Comparison of ENCODE assay signal across 15 cellular contexts in genomic region chr16:49366669-49367068, GRCh38. TPM values are rescaled to one million over a fixed set of nuclear protein-coding genes. Genes with fewer than 3 reads are reported as not detected.
DNase-seq lines count a peak whose midpoint lies in the region; ATAC-seq and TF ChIP-seq lines count a peak whose summit lies in the region.
"Had no signal": no experiment of that assay in that cellular context is flagged by ENCODE, and none has a peak within 500 bp of the region (broad histone marks: within the 10 kb centered on the region; RNA-seq: fewer than 3 reads in every experiment).

No MANE protein-coding gene starts in this region.

- ATAC-seq in GM18505 (IDR thresholded peaks at IDR 0.05; ENCODE audit: unreplicated experiment) (peak; percentile 63), GM21528 (IDR thresholded peaks at IDR 0.05; ENCODE audit: low FRiP score, unreplicated experiment) (peak; percentile 62), HG03135 (IDR thresholded peaks at IDR 0.05; ENCODE audit: unreplicated experiment) (peak; percentile 50), SK-N-SH treated with all-trans-retinoic acid at 6 μM for 48 hours (no peak)
- no peak for ATAC-seq in activated T-cell treated with anti-CD3 and anti-CD28 coated beads, Interleukin-2, amount 50 U/mL, for 4 hours
- ATAC-seq: esophagus mucosa had no signal

- WGBS in mammary epithelial cell (ENCODE audit: low coverage, missing lambda C conversion rate), result 22% methylated on average over 3 of the region's 3 CpGs

- H4K20me1 ChIP-seq in mammary epithelial cell (ENCODE audit: insufficient read depth, low read length), result no peaks in the 10 kb centered on the region

- no peaks in the 10 kb centered on the region for H3K27me3 Mint-ChIP-seq in activated T-cell treated with anti-CD3 and anti-CD28 coated beads, Interleukin-2, amount 50 U/mL, for 4 hours (ENCODE audit: low read depth)

- H3K4me2 ChIP-seq in mammary epithelial cell (ENCODE audit: insufficient read depth, low read depth, low read length), result no peak overlapping the region

- no peaks in the 10 kb centered on the region for H3K27me3 ChIP-seq in mammary epithelial cell (ENCODE audit: insufficient read depth, low read length)

- CTCF ChIA-PET in mammary epithelial cell (lab: Charles Lee; ENCODE audit: low non-redundant PET), result no interaction called here

- BruUV-seq in mammary epithelial cell (replicated peaks; lab: Mats Ljungman, UMichigan), result no TSS peak

- H3K9me3 ChIP-seq in mammary epithelial cell (replicated peaks; ENCODE audit: insufficient read depth, low read length), result no peaks in the 10 kb centered on the region

- H3K4me1 ChIP-seq in mammary epithelial cell (ENCODE audit: insufficient read depth, low read length), result no peaks in the 10 kb centered on the region

- intact Hi-C loops in mammary epithelial cell (cut with micrococcal nuclease), result no loop called here

- no peak overlapping the region for H2AFZ ChIP-seq in mammary epithelial cell (ENCODE audit: low read depth, low read length)
- H2AFZ ChIP-seq: GM23248 had no signal

- H3K27ac ChIP-seq in mammary epithelial cell (ENCODE audit: insufficient read depth, low read depth, low read length), result no peak overlapping the region
- H3K27ac ChIP-seq: GM23248 had no signal

- no peak overlapping the region for H3K4me3 Mint-ChIP-seq in activated T-cell treated with anti-CD3 and anti-CD28 coated beads, Interleukin-2, amount 50 U/mL, for 4 hours
- H3K4me3 Mint-ChIP-seq: immature natural killer cell, nephron progenitor cell had no signal

- H3K36me3 Mint-ChIP-seq in activated T-cell treated with anti-CD3 and anti-CD28 coated beads, Interleukin-2, amount 50 U/mL, for 4 hours (ENCODE audit: insufficient read depth), result no peaks in the 10 kb centered on the region
- H3K36me3 Mint-ChIP-seq: immature natural killer cell had no signal

- no peak overlapping the region for H3K9ac ChIP-seq in mammary epithelial cell (ENCODE audit: insufficient read depth, low read length)
- H3K9ac ChIP-seq: GM23248 had no signal

- no peak for TF ChIP-seq POLR2A in GM18505 (IDR thresholded peaks at IDR 0.05; ENCODE audit: borderline replicate concordance, extremely low read depth, insufficient read depth, insufficient read length)

- dilution Hi-C loops in mammary epithelial cell (cut with HindIII; ENCODE audit: low sequenced_read_pairs), result no loop called here

- no peaks in the 10 kb centered on the region for H3K4me1 Mint-ChIP-seq in activated T-cell treated with anti-CD3 and anti-CD28 coated beads, Interleukin-2, amount 50 U/mL, for 4 hours (ENCODE audit: low read depth)
- H3K4me1 Mint-ChIP-seq: immature natural killer cell, nephron progenitor cell had no signal

- no peak for TF ChIP-seq CTCF in mammary epithelial cell (conservative IDR thresholded peaks at IDR 0.05 in 1 of 2, IDR thresholded peaks at IDR 0.05 in 1 of 2; ENCODE audit: extremely low read depth in 1 of 2, insufficient read depth in 1 of 2, low read depth in 1 of 2, low read length in 2 of 2)

- DNase-seq in NOMO-1 (lab: John Stamatoyannopoulos, UW; ENCODE audit: unreplicated experiment in 2 of 2) (peak; percentile 79 to 86), NCI-H1436 (lab: John Stamatoyannopoulos, UW) (no peak), mammary epithelial cell (no peak)
- DNase-seq in activated T-cell treated with anti-CD3 and anti-CD28 coated beads, Interleukin-2, amount 50 U/mL, for 4 hours, result no peak
- DNase-seq: GDM1, GM23248, immature natural killer cell, KBM-7, NCI-H774, nephron progenitor cell had no signal

- peaks cover 8% of the 10 kb centered on the region for H3K9me3 Mint-ChIP-seq in activated T-cell treated with anti-CD3 and anti-CD28 coated beads, Interleukin-2, amount 50 U/mL, for 4 hours
- H3K9me3 Mint-ChIP-seq: immature natural killer cell, nephron progenitor cell had no signal

- in situ Hi-C loops in mammary epithelial cell (cut with MboI; ENCODE audit: low sequenced_read_pairs in 2 of 2), result no loop called here

- no peaks in the 10 kb centered on the region for H3K79me2 ChIP-seq in mammary epithelial cell (ENCODE audit: insufficient read depth, low read length)

- no peaks in the 10 kb centered on the region for H3K36me3 ChIP-seq in mammary epithelial cell (ENCODE audit: insufficient read depth, low read length)

- H3K4me3 ChIP-seq in mammary epithelial cell (replicated peaks in 1 of 3; ENCODE audit: insufficient read depth in 1 of 3, low read depth in 2 of 3, low read length in 3 of 3), result no peak overlapping the region
- H3K4me3 ChIP-seq: GM23248 had no signal

TF ChIP-seq in SK-N-SH treated with all-trans-retinoic acid at 6 μM for 48 hours, 23 proteins besides CTCF, POLR2A, EP300 and RAD21:
- TF ChIP-seq CREB5 (CRISPR knock-in tag; IDR thresholded peaks at IDR 0.05; ENCODE audit: low read depth), result no peak
- TF ChIP-seq TCF4 (CRISPR knock-in tag; IDR thresholded peaks at IDR 0.05; ENCODE audit: borderline replicate concordance), result no peak
- TF ChIP-seq ZFP3 (CRISPR knock-in tag; IDR thresholded peaks at IDR 0.05), result no peak
- TF ChIP-seq ISL1 (CRISPR knock-in tag; IDR thresholded peaks at IDR 0.05), result no peak
- TF ChIP-seq CSDC2 (CRISPR knock-in tag; IDR thresholded peaks at IDR 0.05), result no peak
- TF ChIP-seq ARNTL (CRISPR knock-in tag; IDR thresholded peaks at IDR 0.05; ENCODE audit: borderline replicate concordance, low read depth), result no peak
- no peak for TF ChIP-seq ZFP30 (CRISPR knock-in tag; IDR thresholded peaks at IDR 0.05)
- TF ChIP-seq ZNF8 (CRISPR knock-in tag; IDR thresholded peaks at IDR 0.05), result no peak
- no peak for TF ChIP-seq PATZ1 (CRISPR knock-in tag; IDR thresholded peaks at IDR 0.05; ENCODE audit: borderline replicate concordance)
- no peak for TF ChIP-seq RARB (CRISPR knock-in tag; IDR thresholded peaks at IDR 0.05)

RNA-seq across cellular contexts. Expression of gene C16orf78, which starts 6.9 kb away (rescaled TPM):
- total RNA-seq in activated T-cell treated with anti-CD3 and anti-CD28 coated beads, Interleukin-2, amount 50 U/mL, for 4 hours, result not detected
- not detected for total RNA-seq in mammary epithelial cell
- polyA plus RNA-seq in mammary epithelial cell, result not detected
- polyA minus RNA-seq in mammary epithelial cell, result not detected
- total RNA-seq: esophagus mucosa, GM23248 had no signal
- polyA plus RNA-seq: GM23248, immature natural killer cell had no signal

Comparison
In these comparisons a context has a peak if more than half of its experiments do, and no peak if none do; other contexts are left out.
1. ATAC-seq: peak in GM18505 (single experiment), GM21528 (single experiment) and HG03135 (single experiment); none in activated T-cell treated with anti-CD3 and anti-CD28 coated beads, Interleukin-2, amount 50 U/mL, for 4 hours (0 of 2) and SK-N-SH treated with all-trans-retinoic acid at 6 μM for 48 hours (single experiment).
2. DNase-seq: peak in NOMO-1 (2 of 2); none in NCI-H1436 (single experiment), activated T-cell treated with anti-CD3 and anti-CD28 coated beads, Interleukin-2, amount 50 U/mL, for 4 hours (single experiment) and mammary epithelial cell (single experiment).